2 cellular contexts compared by ENCODE assay signal in the genomic region with DNA sequence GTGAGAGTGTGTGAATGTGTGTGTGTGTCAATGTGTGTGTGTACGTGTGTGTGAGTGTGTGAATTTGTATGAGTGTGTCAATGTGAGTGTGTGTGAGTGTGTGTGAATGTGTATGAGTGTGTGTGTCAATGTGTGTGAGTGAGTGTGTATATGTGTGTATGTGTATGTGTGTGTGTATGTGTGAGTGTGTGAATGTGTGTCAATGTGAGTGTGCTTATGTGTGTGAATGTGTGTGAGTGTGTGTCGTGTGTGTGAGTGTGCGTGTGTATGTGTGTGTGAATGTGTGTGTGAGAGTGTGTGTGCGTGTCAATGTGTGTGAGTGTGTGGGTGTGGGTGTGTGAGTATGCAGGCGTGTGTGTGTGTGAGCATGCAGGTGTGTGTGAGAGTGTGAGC.
TF ChIP-seq lines count a peak whose summit lies in the region.

No MANE protein-coding gene starts in this region.

TF ChIP-seq in IMR-90, 13 proteins besides CTCF, POLR2A, EP300 and RAD21:
- TF ChIP-seq MXI1 (IDR thresholded peaks at IDR 0.05; ENCODE audit: borderline replicate concordance, low read depth, low read length) (no peak), CHD1 (IDR thresholded peaks at IDR 0.05; ENCODE audit: low read depth, low read length) (no peak), SMC3 (IDR thresholded peaks at IDR 0.05; ENCODE audit: low read depth, low read length) (no peak), MAFK (IDR thresholded peaks at IDR 0.05; ENCODE audit: low read depth, low read length) (no peak), RCOR1 (IDR thresholded peaks at IDR 0.05; ENCODE audit: insufficient replicate concordance, low read length) (no peak), RFX5 (IDR thresholded peaks at IDR 0.05; ENCODE audit: low read depth, low read length) (no peak), FOS (IDR thresholded peaks at IDR 0.05; ENCODE audit: low read depth, low read length) (no peak), CEBPB (IDR thresholded peaks at IDR 0.05; ENCODE audit: low read depth, low read length) (no peak), BHLHE40 (IDR thresholded peaks at IDR 0.05; ENCODE audit: low read depth, low read length) (no peak), MAZ (IDR thresholded peaks at IDR 0.05; ENCODE audit: borderline replicate concordance, low read depth, low read length) (no peak), NFE2L2 (IDR thresholded peaks at IDR 0.05; ENCODE audit: low read depth, low read length) (no peak)
- TF ChIP-seq, protein P1, sequence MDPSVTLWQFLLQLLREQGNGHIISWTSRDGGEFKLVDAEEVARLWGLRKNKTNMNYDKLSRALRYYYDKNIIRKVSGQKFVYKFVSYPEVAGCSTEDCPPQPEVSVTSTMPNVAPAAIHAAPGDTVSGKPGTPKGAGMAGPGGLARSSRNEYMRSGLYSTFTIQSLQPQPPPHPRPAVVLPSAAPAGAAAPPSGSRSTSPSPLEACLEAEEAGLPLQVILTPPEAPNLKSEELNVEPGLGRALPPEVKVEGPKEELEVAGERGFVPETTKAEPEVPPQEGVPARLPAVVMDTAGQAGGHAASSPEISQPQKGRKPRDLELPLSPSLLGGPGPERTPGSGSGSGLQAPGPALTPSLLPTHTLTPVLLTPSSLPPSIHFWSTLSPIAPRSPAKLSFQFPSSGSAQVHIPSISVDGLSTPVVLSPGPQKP (IDR thresholded peaks at IDR 0.05; ENCODE audit: borderline replicate concordance, low read depth, low read length): no peak
- TF ChIP-seq, protein P2, sequence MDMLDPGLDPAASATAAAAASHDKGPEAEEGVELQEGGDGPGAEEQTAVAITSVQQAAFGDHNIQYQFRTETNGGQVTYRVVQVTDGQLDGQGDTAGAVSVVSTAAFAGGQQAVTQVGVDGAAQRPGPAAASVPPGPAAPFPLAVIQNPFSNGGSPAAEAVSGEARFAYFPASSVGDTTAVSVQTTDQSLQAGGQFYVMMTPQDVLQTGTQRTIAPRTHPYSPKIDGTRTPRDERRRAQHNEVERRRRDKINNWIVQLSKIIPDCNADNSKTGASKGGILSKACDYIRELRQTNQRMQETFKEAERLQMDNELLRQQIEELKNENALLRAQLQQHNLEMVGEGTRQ (IDR thresholded peaks at IDR 0.05; ENCODE audit: low read depth, low read length): no peak

TF ChIP-seq in H1, 55 proteins besides CTCF, POLR2A, EP300 and RAD21:
- TF ChIP-seq TBP (IDR thresholded peaks at IDR 0.05; ENCODE audit: low read depth, low read length) (no peak), ASH2L (IDR thresholded peaks at IDR 0.05; ENCODE audit: low read length) (no peak), SRF (IDR thresholded peaks at IDR 0.05; ENCODE audit: low read depth, low read length) (no peak), FOSL1 (IDR thresholded peaks at IDR 0.05; ENCODE audit: insufficient read depth, low read depth, low read length) (no peak), SAP30 (IDR thresholded peaks at IDR 0.05; ENCODE audit: insufficient read depth, insufficient replicate concordance, low read length) (no peak), KDM4A (IDR thresholded peaks at IDR 0.05; ENCODE audit: low read depth, low read length, severe bottlenecking) (no peak), JUN (IDR thresholded peaks at IDR 0.05; ENCODE audit: low read depth, low read length) (no peak), TAF7 (optimal IDR thresholded peaks at IDR 0.05; ENCODE audit: borderline replicate concordance, low read depth, low read length) (no peak), TAF1 (IDR thresholded peaks at IDR 0.05; ENCODE audit: low read depth, low read length) (no peak), TEAD4 (IDR thresholded peaks at IDR 0.05; ENCODE audit: low read depth, low read length) (no peak), SUZ12 (IDR thresholded peaks at IDR 0.05; ENCODE audit: low read length) (no peak), BRCA1 (IDR thresholded peaks at IDR 0.05; ENCODE audit: low read depth, low read length) (no peak), GTF2F1 (IDR thresholded peaks at IDR 0.05; ENCODE audit: borderline replicate concordance, low read depth, low read length) (no peak), KDM5A (IDR thresholded peaks at IDR 0.05; ENCODE audit: low read length) (no peak)
- TF ChIP-seq, protein P3, sequence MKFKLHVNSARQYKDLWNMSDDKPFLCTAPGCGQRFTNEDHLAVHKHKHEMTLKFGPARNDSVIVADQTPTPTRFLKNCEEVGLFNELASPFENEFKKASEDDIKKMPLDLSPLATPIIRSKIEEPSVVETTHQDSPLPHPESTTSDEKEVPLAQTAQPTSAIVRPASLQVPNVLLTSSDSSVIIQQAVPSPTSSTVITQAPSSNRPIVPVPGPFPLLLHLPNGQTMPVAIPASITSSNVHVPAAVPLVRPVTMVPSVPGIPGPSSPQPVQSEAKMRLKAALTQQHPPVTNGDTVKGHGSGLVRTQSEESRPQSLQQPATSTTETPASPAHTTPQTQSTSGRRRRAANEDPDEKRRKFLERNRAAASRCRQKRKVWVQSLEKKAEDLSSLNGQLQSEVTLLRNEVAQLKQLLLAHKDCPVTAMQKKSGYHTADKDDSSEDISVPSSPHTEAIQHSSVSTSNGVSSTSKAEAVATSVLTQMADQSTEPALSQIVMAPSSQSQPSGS (IDR thresholded peaks at IDR 0.05; ENCODE audit: low read length): no peak
- TF ChIP-seq, protein P2 (IDR thresholded peaks at IDR 0.05; ENCODE audit: low read length): no peak
